ENCODE assay signal across 22 cellular contexts in the genomic region with DNA sequence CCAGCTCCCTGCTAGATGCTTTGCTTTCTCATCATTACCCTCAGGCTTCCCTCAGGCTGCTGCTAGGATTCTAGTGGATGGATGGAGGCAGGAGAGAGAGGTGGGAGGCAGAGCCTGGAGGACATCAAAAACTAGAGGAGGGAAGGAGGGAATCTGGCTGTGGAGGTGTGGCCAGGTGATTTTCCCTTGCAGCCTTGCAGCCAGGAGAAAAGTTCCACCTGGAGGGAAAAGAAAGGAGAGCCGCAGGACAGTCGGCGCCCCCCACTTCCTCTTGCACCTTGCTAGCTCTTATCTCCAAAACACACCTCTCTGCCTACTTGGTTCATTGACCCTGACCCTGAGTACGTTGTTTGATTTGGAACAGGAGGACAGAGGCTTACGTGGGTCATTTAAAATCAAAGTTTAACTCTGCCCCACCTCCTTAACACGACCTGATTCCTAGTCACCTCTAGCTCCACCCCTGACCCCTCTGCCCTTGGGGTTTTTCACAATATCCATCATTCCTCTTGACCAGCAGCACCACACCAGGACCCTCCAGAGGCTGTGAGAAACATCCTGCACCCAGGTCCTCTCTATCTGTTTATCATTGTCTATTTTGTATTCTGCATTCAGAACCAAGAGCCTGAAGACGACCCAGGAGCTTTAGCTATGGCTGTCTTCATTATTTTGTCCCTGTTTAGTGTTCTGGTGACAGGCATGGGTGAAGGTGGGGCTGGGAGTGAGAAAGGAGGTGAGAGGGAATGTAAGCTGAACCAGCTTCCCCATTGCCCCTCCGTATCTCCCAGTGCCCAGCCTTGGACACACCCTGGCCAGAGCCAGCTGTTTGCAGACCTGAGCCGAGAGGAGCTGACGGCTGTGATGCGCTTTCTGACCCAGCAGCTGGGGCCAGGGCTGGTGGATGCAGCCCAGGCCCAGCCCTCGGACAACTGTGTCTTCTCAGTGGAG. TPM values are rescaled to one million over a fixed set of nuclear protein-coding genes. Genes with fewer than 3 reads are reported as not detected.
A peak's percentile ranks its signal among the peaks of the same experiment; 100 is the strongest.
DNase-seq lines count a peak whose midpoint lies in the region; ATAC-seq, FAIRE-seq and TF ChIP-seq lines count a peak whose summit lies in the region.
"Had no signal": no experiment of that assay in that cellular context is flagged by ENCODE, and none has a peak within 500 bp of the region (broad histone marks: within the 10 kb centered on the region; RNA-seq: fewer than 3 reads in every experiment).

No MANE protein-coding gene starts in this region.

- BruUV-seq in K562 (replicated peaks; lab: Mats Ljungman, UMichigan): no TSS peak

- no peak for TF ChIP-seq EP300 in K562 (IDR thresholded peaks at IDR 0.05; ENCODE audit: low read length)

- in situ Hi-C loops in K562 (cut with MboI): no loop called here

- TF ChIP-seq CTCF in K562 (IDR thresholded peaks at IDR 0.05 in 2 of 3, conservative IDR thresholded peaks at IDR 0.05 in 1 of 3; ENCODE audit: insufficient read depth in 2 of 3, low read depth in 1 of 3, low read length in 3 of 3): no peak
- TF ChIP-seq CTCF in nephron progenitor cell (IDR thresholded peaks at IDR 0.05): no peak

- H4K20me1 ChIP-seq in K562 (replicated peaks; ENCODE audit: control insufficient read depth, insufficient read depth, low read length): no peaks in the 10 kb centered on the region

- no peak for TF ChIP-seq POLR2A in K562 (conservative IDR thresholded peaks at IDR 0.05)

- H3K27me3 ChIP-seq in K562 (ENCODE audit: control insufficient read depth in 2 of 2, insufficient read depth in 2 of 2, low read length in 2 of 2) (peaks cover 23 to 44% of the 10 kb centered on the region in 2 experiments; a peak in 4 of 5 replicates), aorta (ENCODE audit: control insufficient read depth in 1 of 2, insufficient read depth in 2 of 2, low read length in 1 of 2) (no peaks in the 10 kb centered on the region)
- H3K27me3 ChIP-seq: SJCRH30 had no signal

- intact Hi-C loops in K562 (cut with micrococcal nuclease) (no loop called here), aorta (cut with DNase I) (no loop called here)

- no peaks in the 10 kb centered on the region for H3K79me2 ChIP-seq in K562 (ENCODE audit: control insufficient read depth, insufficient read depth, low read length)

- peaks cover 0 to 5% of the 10 kb centered on the region in 2 experiments; a peak in 1 of 5 replicates for H3K4me1 ChIP-seq in K562 (replicated peaks in 1 of 2; ENCODE audit: control insufficient read depth in 2 of 2, insufficient read depth in 2 of 2, low read length in 2 of 2)
- no peaks in the 10 kb centered on the region for H3K4me1 ChIP-seq in aorta (ENCODE audit: control insufficient read depth in 1 of 2, insufficient read depth in 2 of 2, low read length in 2 of 2)
- H3K4me1 ChIP-seq: BE2C, HAP-1 had no signal

- TF ChIP-seq RAD21 in K562 (CRISPR knock-in tag; conservative IDR thresholded peaks at IDR 0.05 in 1 of 2, IDR thresholded peaks at IDR 0.05 in 1 of 2): no peak

- H3K36me3 Mint-ChIP-seq in nephron progenitor cell (ENCODE audit: low read depth): peaks cover 15% of the 10 kb centered on the region

- H3K9me3 ChIP-seq in K562 (replicated peaks; ENCODE audit: control insufficient read depth, insufficient read depth, low read depth, low read length) (0 out of 2 replicates have a peak, but pooled peaks cover 1% of the 10 kb centered on the region), aorta (ENCODE audit: control insufficient read depth, low read length) (no peaks in the 10 kb centered on the region)
- H3K9me3 ChIP-seq: BE2C, SJCRH30 had no signal

- 1% methylated on average over 9 of the region's 12 CpGs for WGBS in K562 (ENCODE audit: insufficient coverage, low coverage, missing lambda C conversion rate)
- WGBS in aorta, 2 donors: 77% methylated on average over 12 of the region's 12 CpGs

- H3K27ac Mint-ChIP-seq in nephron progenitor cell: peak overlapping the region; percentile 7

- H3K27ac ChIP-seq in K562 (ENCODE audit: extremely low read depth, low read depth, low read length) (no peak overlapping the region), aorta (ENCODE audit: low read depth in 1 of 2, low read length in 2 of 2) (no peak overlapping the region)
- H3K27ac ChIP-seq: GM23248, KMS-11, SJCRH30 had no signal

- H3K9me1 ChIP-seq in K562 (ENCODE audit: control insufficient read depth, insufficient read depth, low read length): no peaks in the 10 kb centered on the region

- H3K4me3 ChIP-seq in K562: no peak overlapping the region
- no peak overlapping the region for H3K4me3 ChIP-seq in aorta (ENCODE audit: low read length in 2 of 2)
- H3K4me3 ChIP-seq: GM23248, HAP-1, SJCRH30 had no signal

- peaks cover 30% of the 10 kb centered on the region for H3K4me1 Mint-ChIP-seq in nephron progenitor cell

- peaks cover 27% of the 10 kb centered on the region for H3K9me3 Mint-ChIP-seq in nephron progenitor cell

- POLR2A ChIA-PET in K562 (lab: Yijun Ruan, JAX): interaction anchor here (0.5 to 2.0 kb wide), 4 partner anchors 9 to 1461 kb away, joined by 3 to 6 read pairs (median 3); no protein-coding TSS in a partner anchor

- CTCF ChIA-PET in K562 (lab: Yijun Ruan, JAX; ENCODE audit: low intra/inter-chr PET ratio): no interaction called here

- ATAC-seq in K562 (no peak), left lobe of liver (peak; percentile 63), aorta (ENCODE audit: low FRiP score) (peak; percentile 6), GM21526 (IDR thresholded peaks at IDR 0.05; ENCODE audit: low FRiP score, unreplicated experiment) (no peak)
- ATAC-seq in stimulated activated naive CD8-positive, alpha-beta T cell treated with anti-CD3 and anti-CD28 coated beads, Interleukin-15, Interleukin-2, amounts not matched to agents 100 U/mL and 50 U/mL, for 24 hours: no peak

- H3K4me2 ChIP-seq in K562 (ENCODE audit: insufficient read depth, low read length): no peak overlapping the region
- H3K4me2 ChIP-seq: KMS-11 had no signal

- H3K36me3 ChIP-seq in K562 (ENCODE audit: control insufficient read depth, insufficient read depth, low read length) (no peaks in the 10 kb centered on the region), aorta (ENCODE audit: control insufficient read depth in 1 of 2, insufficient read depth in 2 of 2, low read length in 1 of 2) (no peaks in the 10 kb centered on the region)
- H3K36me3 ChIP-seq: BE2C, HAP-1, SJCRH30 had no signal

- DNase-seq in K562 (ENCODE audit: extremely low read depth in 1 of 4, low spot score in 3 of 4) (no peak), left lobe of liver (ENCODE audit: low spot score) (peak; percentile 85), nephron progenitor cell (no peak), aorta (no peak), SKM-1 treated with dmso at 0.1 percent for 144 hours (lab: John Stamatoyannopoulos, UW; ENCODE audit: unreplicated experiment) (no peak)
- no peak for DNase-seq in stimulated activated naive CD8-positive, alpha-beta T cell treated with anti-CD3 and anti-CD28 coated beads, Interleukin-15, Interleukin-2, amounts not matched to agents 100 U/mL and 50 U/mL, for 24 hours
- DNase-seq: BE2C, GM23248, MV-4-11, NCI-H1417, NCI-H1694 treated with DMSO at 0.1 percent for 48 hours, NCI-H2081 treated with DMSO at 0.1 percent for 48 hours, NCI-H446, NCI-H526, OCI-M1, SJCRH30 had no signal

- no peak overlapping the region for H2AFZ ChIP-seq in K562 (ENCODE audit: low read depth, low read length)
- H2AFZ ChIP-seq: GM23248 had no signal

- no peak for FAIRE-seq in K562 (lab: Jason Lieb, UNC)
- FAIRE-seq: RCC 7860 had no signal

- H3K9ac ChIP-seq in K562 (ENCODE audit: insufficient read depth in 1 of 2, low read depth in 2 of 2, low read length in 2 of 2): no peak overlapping the region
- H3K9ac ChIP-seq: GM23248, KMS-11 had no signal

- peaks cover 24% of the 10 kb centered on the region for H3K27me3 Mint-ChIP-seq in nephron progenitor cell (ENCODE audit: low read depth, poor library complexity)

- no peak overlapping the region for H3K4me3 Mint-ChIP-seq in nephron progenitor cell

RNA-seq across cellular contexts. Expression of a gene that starts 15.9 kb away (rescaled TPM):
- total RNA-seq in K562 (2011; cell fraction: chromatin; rRNA removed; ENCODE audit: low replicate concordance): 2.1 and 2.8 TPM in 2 replicates
- total RNA-seq in K562 (2011; cell fraction: nucleolus; rRNA removed): 1.2 and 1.6 TPM in 2 replicates
- 1.5 and 1.6 TPM in 2 replicates for total RNA-seq in K562 (2011; cell fraction: nucleoplasm; rRNA removed)
- 0.09 and 0.16 TPM in 2 replicates for total RNA-seq in K562 (2014; rRNA removed)
- 0.06 TPM in 1 of 2 replicates, not detected in the other for total RNA-seq in K562 (2014; rRNA removed; fragmentation: Illumina TruSeq; extraction: Trizol)
- 0.14 and 0.23 TPM in 2 replicates for total RNA-seq in K562 (2015; rRNA removed; fragmentation: Illumina TruSeq; extraction: Trizol)
- total RNA-seq in K562 (2021): 0.42 and 0.47 TPM in 2 replicates
- 0.22 and 0.55 TPM in 2 replicates for polyA plus RNA-seq in K562 (2011; rRNA removed)
- 0.13 and 0.31 TPM in 2 replicates for polyA plus RNA-seq in K562 (2011; cell fraction: cytosol; rRNA removed)
- polyA plus RNA-seq in K562 (2011; cell fraction: nucleus; rRNA removed): 2.5 and 2.9 TPM in 2 replicates
- polyA plus RNA-seq in K562 (2012): 0.17 and 0.69 TPM in 2 replicates
- 0.25 and 0.27 TPM in 2 replicates for polyA plus RNA-seq in K562 (2014; fragmentation: Illumina TruSeq; extraction: Trizol)
- not detected for polyA plus RNA-seq in K562 (2014; fragmentation: Nextera tagmentation; extraction: Ambion mirVana)
- 0.23 and 0.32 TPM in 2 replicates for polyA plus RNA-seq in K562 (2014; rRNA removed)
- polyA minus RNA-seq in K562 (2011; rRNA and poly(A)+ RNA removed): 0.07 and 0.30 TPM in 2 replicates
- polyA minus RNA-seq in K562 (2011; cell fraction: cytosol; rRNA and poly(A)+ RNA removed): not detected in 2 replicates
- 0.44 and 0.54 TPM in 2 replicates for polyA minus RNA-seq in K562 (2011; cell fraction: nucleus; rRNA and poly(A)+ RNA removed)
- total RNA-seq in left lobe of liver: 8.6 TPM
- 100 to 1,000 TPM; 270 to 344 TPM for total RNA-seq in aorta
- 100 to 1,000 TPM in 1 of 2 donors, 10 to 100 TPM in 1; 82.1 to 107 TPM for polyA plus RNA-seq in aorta
- total RNA-seq: GM23248 had no signal

RNA-seq across cellular contexts. Expression of a gene that starts 22.5 kb away (rescaled TPM):
- total RNA-seq in K562 (2011; cell fraction: chromatin; rRNA removed; ENCODE audit: low replicate concordance): 6.7 and 16.0 TPM in 2 replicates
- total RNA-seq in K562 (2011; cell fraction: nucleolus; rRNA removed): 9.3 and 11.5 TPM in 2 replicates
- total RNA-seq in K562 (2011; cell fraction: nucleoplasm; rRNA removed): 6.6 and 7.0 TPM in 2 replicates
- total RNA-seq in K562 (2014; rRNA removed) (0.36 and 0.69 TPM in 2 replicates), K562 (2014; rRNA removed; fragmentation: Illumina TruSeq; extraction: Trizol) (0.29 and 0.35 TPM in 2 replicates), K562 (2015; rRNA removed; fragmentation: Illumina TruSeq; extraction: Trizol) (0.49 and 0.58 TPM in 2 replicates), K562 (2021) (0.91 and 1.1 TPM in 2 replicates), left lobe of liver (2.6 TPM), aorta (1 to 10 TPM; 1.8 to 2.6 TPM)
- polyA plus RNA-seq in K562 (2011; rRNA removed) (0.49 and 0.54 TPM in 2 replicates), K562 (2014; fragmentation: Illumina TruSeq; extraction: Trizol) (0.37 and 0.51 TPM in 2 replicates), K562 (2014; fragmentation: Nextera tagmentation; extraction: Ambion mirVana) (under 1 TPM; 0.08 to 0.11 TPM), K562 (2014; rRNA removed) (0.88 TPM in 2 replicates), aorta (under 1 TPM; 0.25 to 0.38 TPM)
- 0.52 and 0.79 TPM in 2 replicates for polyA plus RNA-seq in K562 (2011; cell fraction: cytosol; rRNA removed)
- polyA plus RNA-seq in K562 (2011; cell fraction: nucleus; rRNA removed): 3.3 and 4.4 TPM in 2 replicates
- polyA plus RNA-seq in K562 (2012): 0.38 and 0.72 TPM in 2 replicates
- polyA minus RNA-seq in K562 (2011; rRNA and poly(A)+ RNA removed): 0.69 and 0.95 TPM in 2 replicates
- 0.48 TPM in 1 of 2 replicates, not detected in the other for polyA minus RNA-seq in K562 (2011; cell fraction: cytosol; rRNA and poly(A)+ RNA removed)
- polyA minus RNA-seq in K562 (2011; cell fraction: nucleus; rRNA and poly(A)+ RNA removed): 3.6 and 4.2 TPM in 2 replicates

RNA-seq across cellular contexts. Expression of a gene that starts 33.7 kb away (rescaled TPM):
- not detected in 2 replicates for total RNA-seq in K562 (2011; cell fraction: chromatin; rRNA removed; ENCODE audit: low replicate concordance)
- not detected in 2 replicates for total RNA-seq in K562 (2011; cell fraction: nucleolus; rRNA removed)
- not detected in 2 replicates for total RNA-seq in K562 (2011; cell fraction: nucleoplasm; rRNA removed)
- total RNA-seq in K562 (2014; rRNA removed) (not detected in 2 replicates), K562 (2014; rRNA removed; fragmentation: Illumina TruSeq; extraction: Trizol) (not detected in 2 replicates), K562 (2015; rRNA removed; fragmentation: Illumina TruSeq; extraction: Trizol) (not detected in 2 replicates), K562 (2021) (not detected in 2 replicates), left lobe of liver (440 TPM), aorta (not detected)
- polyA plus RNA-seq in K562 (2011; rRNA removed) (not detected in 2 replicates), K562 (2014; fragmentation: Illumina TruSeq; extraction: Trizol) (not detected in 2 replicates), K562 (2014; fragmentation: Nextera tagmentation; extraction: Ambion mirVana) (not detected), K562 (2014; rRNA removed) (not detected in 2 replicates), aorta (1 to 10 TPM in 1 of 2 donors, not detected in 1; 3.0 TPM)
- not detected in 2 replicates for polyA plus RNA-seq in K562 (2011; cell fraction: cytosol; rRNA removed)
- polyA plus RNA-seq in K562 (2011; cell fraction: nucleus; rRNA removed): not detected in 2 replicates
- polyA plus RNA-seq in K562 (2012): not detected in 2 replicates
- not detected in 2 replicates for polyA minus RNA-seq in K562 (2011; rRNA and poly(A)+ RNA removed)
- not detected in 2 replicates for polyA minus RNA-seq in K562 (2011; cell fraction: cytosol; rRNA and poly(A)+ RNA removed)
- polyA minus RNA-seq in K562 (2011; cell fraction: nucleus; rRNA and poly(A)+ RNA removed): not detected in 2 replicates
- total RNA-seq: A673, GM23248, HT1080, SJCRH30 had no signal
- polyA plus RNA-seq: GM23248 had no signal

RNA-seq across cellular contexts. Expression of a gene that starts 33.7 kb away (rescaled TPM):
- 68.2 and 105 TPM in 2 replicates for total RNA-seq in K562 (2011; cell fraction: chromatin; rRNA removed; ENCODE audit: low replicate concordance)
- 64.3 and 78.7 TPM in 2 replicates for total RNA-seq in K562 (2011; cell fraction: nucleolus; rRNA removed)
- 82.3 and 119 TPM in 2 replicates for total RNA-seq in K562 (2011; cell fraction: nucleoplasm; rRNA removed)
- 141 and 143 TPM in 2 replicates for total RNA-seq in K562 (2014; rRNA removed)
- 137 and 145 TPM in 2 replicates for total RNA-seq in K562 (2014; rRNA removed; fragmentation: Illumina TruSeq; extraction: Trizol)
- 128 and 131 TPM in 2 replicates for total RNA-seq in K562 (2015; rRNA removed; fragmentation: Illumina TruSeq; extraction: Trizol)
- total RNA-seq in K562 (2021): 228 and 239 TPM in 2 replicates
- 86.5 and 167 TPM in 2 replicates for polyA plus RNA-seq in K562 (2011; rRNA removed)
- 83.3 and 119 TPM in 2 replicates for polyA plus RNA-seq in K562 (2011; cell fraction: cytosol; rRNA removed)
- 44.6 and 64.5 TPM in 2 replicates for polyA plus RNA-seq in K562 (2011; cell fraction: nucleus; rRNA removed)
- 103 and 158 TPM in 2 replicates for polyA plus RNA-seq in K562 (2012)
- polyA plus RNA-seq in K562 (2014; fragmentation: Illumina TruSeq; extraction: Trizol): 272 and 275 TPM in 2 replicates
- polyA plus RNA-seq in K562 (2014; fragmentation: Nextera tagmentation; extraction: Ambion mirVana): 10 to 100 TPM; 31.2 to 43.2 TPM
- polyA plus RNA-seq in K562 (2014; rRNA removed): 177 and 180 TPM in 2 replicates
- 71.7 and 138 TPM in 2 replicates for polyA minus RNA-seq in K562 (2011; rRNA and poly(A)+ RNA removed)
- polyA minus RNA-seq in K562 (2011; cell fraction: cytosol; rRNA and poly(A)+ RNA removed): 27.7 and 69.4 TPM in 2 replicates
- polyA minus RNA-seq in K562 (2011; cell fraction: nucleus; rRNA and poly(A)+ RNA removed): 27.6 and 29.9 TPM in 2 replicates
- 40.7 TPM for total RNA-seq in left lobe of liver
- 10 to 100 TPM; 57.7 to 69.8 TPM for total RNA-seq in aorta
- 10 to 100 TPM; 41.1 to 58.6 TPM for polyA plus RNA-seq in aorta

RNA-seq across cellular contexts. Expression of a gene that starts 42.8 kb away (rescaled TPM):
- total RNA-seq in K562 (2011; cell fraction: chromatin; rRNA removed; ENCODE audit: low replicate concordance): 121 and 124 TPM in 2 replicates
- 64.5 and 68.4 TPM in 2 replicates for total RNA-seq in K562 (2011; cell fraction: nucleolus; rRNA removed)
- total RNA-seq in K562 (2011; cell fraction: nucleoplasm; rRNA removed): 66.9 and 85.1 TPM in 2 replicates
- total RNA-seq in K562 (2014; rRNA removed): 81.1 and 81.7 TPM in 2 replicates
- 49.6 and 58.6 TPM in 2 replicates for total RNA-seq in K562 (2014; rRNA removed; fragmentation: Illumina TruSeq; extraction: Trizol)
- total RNA-seq in K562 (2015; rRNA removed; fragmentation: Illumina TruSeq; extraction: Trizol): 48.1 and 52.7 TPM in 2 replicates
- 52.3 and 57.3 TPM in 2 replicates for total RNA-seq in K562 (2021)
- polyA plus RNA-seq in K562 (2011; rRNA removed): 34.1 and 55.9 TPM in 2 replicates
- 24.3 and 49.2 TPM in 2 replicates for polyA plus RNA-seq in K562 (2011; cell fraction: cytosol; rRNA removed)
- polyA plus RNA-seq in K562 (2011; cell fraction: nucleus; rRNA removed): 77.8 and 107 TPM in 2 replicates
- 37.5 and 43.1 TPM in 2 replicates for polyA plus RNA-seq in K562 (2012)
- polyA plus RNA-seq in K562 (2014; fragmentation: Illumina TruSeq; extraction: Trizol): 57.8 and 68.1 TPM in 2 replicates
- polyA plus RNA-seq in K562 (2014; fragmentation: Nextera tagmentation; extraction: Ambion mirVana): 10 to 100 TPM; 26.0 to 28.6 TPM
- polyA plus RNA-seq in K562 (2014; rRNA removed): 64.7 and 71.5 TPM in 2 replicates
- 41.0 and 65.0 TPM in 2 replicates for polyA minus RNA-seq in K562 (2011; rRNA and poly(A)+ RNA removed)
- polyA minus RNA-seq in K562 (2011; cell fraction: cytosol; rRNA and poly(A)+ RNA removed): 19.1 and 28.2 TPM in 2 replicates
- polyA minus RNA-seq in K562 (2011; cell fraction: nucleus; rRNA and poly(A)+ RNA removed): 44.0 and 47.8 TPM in 2 replicates
- 37.6 TPM for total RNA-seq in left lobe of liver
- 10 to 100 TPM; 66.9 to 76.9 TPM for total RNA-seq in aorta
- polyA plus RNA-seq in aorta: 100 to 1,000 TPM in 1 of 2 donors, 10 to 100 TPM in 1; 67.8 to 105 TPM

Comparison
In these comparisons a context has a peak if more than half of its experiments do, and no peak if none do; other contexts are left out.
1. ATAC-seq: peak in left lobe of liver (single experiment) and aorta (single experiment); none in K562 (single experiment), stimulated activated naive CD8-positive, alpha-beta T cell treated with anti-CD3 and anti-CD28 coated beads, Interleukin-15, Interleukin-2, amounts not matched to agents 100 U/mL and 50 U/mL, for 24 hours (single experiment) and GM21526 (single experiment).
2. RNA of a gene that starts 15.9 kb away (total RNA-seq): 270 to 344 TPM in aorta; 8.6 TPM in left lobe of liver (single experiment) and 0.06 to 2.8 TPM in K562; every median in the first group is over 10 times any median in the second.
3. RNA of a gene that starts 33.7 kb away (total RNA-seq): 440 TPM in left lobe of liver (single experiment); not detected in aorta and not detected in K562; every median in the first group is over 100 times any median in the second.